13 cellular contexts compared by ENCODE assay signal in genomic region chr4:19026281-19026680, GRCh38.
DNase-seq lines count a peak whose midpoint lies in the region; ATAC-seq and TF ChIP-seq lines count a peak whose summit lies in the region.
"Had no signal": no experiment of that assay in that cellular context is flagged by ENCODE, and none has a peak within 500 bp of the region (broad histone marks: within the 10 kb centered on the region; RNA-seq: fewer than 3 reads in every experiment).

No MANE protein-coding gene starts in this region.

- TF ChIP-seq POLR2A in sigmoid colon (IDR thresholded peaks at IDR 0.05) = no peak

- intact Hi-C loops in sigmoid colon (cut with DNase I) = no loop called here
- intact Hi-C loops in posterior vena cava (cut with DNase I) = no loop called here

- no peaks in the 10 kb centered on the region for H3K27me3 ChIP-seq in sigmoid colon

- no peak overlapping the region for H3K4me3 ChIP-seq in sigmoid colon

- H3K4me1 ChIP-seq in sigmoid colon = peaks cover 0 to 6% (median 0%) of the 10 kb centered on the region in 4 donors

- no peak for ATAC-seq in HG03571 (IDR thresholded peaks at IDR 0.05; ENCODE audit: unreplicated experiment)
- ATAC-seq: CD8-positive, alpha-beta T cell had no signal

- DNase-seq in HT1080 (ENCODE audit: low read depth) (peak; percentile 27), anterior cingulate cortex (lab: John Stamatoyannopoulos, UW) (peak in 32 of 58 donors; percentile 0 to 54 (median 16)), inferior parietal cortex (ENCODE audit: extremely low spot score) (peak; percentile 48), sigmoid colon (peak; percentile 56), posterior vena cava (ENCODE audit: low spot score) (no peak)
- no peak for DNase-seq in stimulated activated CD4-positive, alpha-beta T cell treated with anti-CD3 and anti-CD28 coated beads, Interleukin-12 subunit alpha, Interleukin-12 subunit beta, amount 100 ng/mL, for 4 hours
- DNase-seq: activated CD4-positive, alpha-beta memory T cell treated with anti-CD3 and anti-CD28 coated beads, Interleukin-2, amount 10 ng/mL, durations not matched to agents 7 days and 5 days; activated gamma-delta T cell; CD8-positive, alpha-beta T cell; erythroblast had no signal

- TF ChIP-seq CTCF in sigmoid colon (IDR thresholded peaks at IDR 0.05) = no peak

- WGBS in sigmoid colon, 2 donors = 61 to 73% methylated on average over 1 of the region's 1 CpG

- no peaks in the 10 kb centered on the region for H3K9me3 ChIP-seq in sigmoid colon

- no peak overlapping the region for H3K27ac ChIP-seq in sigmoid colon
- H3K27ac ChIP-seq: HL-60, RWPE1 had no signal

- TF ChIP-seq EP300 in sigmoid colon (IDR thresholded peaks at IDR 0.05) = no peak

- no peaks in the 10 kb centered on the region for H3K36me3 ChIP-seq in sigmoid colon

Comparison
In these comparisons a context has a peak if more than half of its experiments do, and no peak if none do; other contexts are left out.
1. DNase-seq: peak in HT1080 (single experiment), anterior cingulate cortex (32 of 58), inferior parietal cortex (single experiment) and sigmoid colon (single experiment); none in stimulated activated CD4-positive, alpha-beta T cell treated with anti-CD3 and anti-CD28 coated beads, Interleukin-12 subunit alpha, Interleukin-12 subunit beta, amount 100 ng/mL, for 4 hours (single experiment) and posterior vena cava (single experiment).